1 cellular context compared by ENCODE assay signal in the genomic region with DNA sequence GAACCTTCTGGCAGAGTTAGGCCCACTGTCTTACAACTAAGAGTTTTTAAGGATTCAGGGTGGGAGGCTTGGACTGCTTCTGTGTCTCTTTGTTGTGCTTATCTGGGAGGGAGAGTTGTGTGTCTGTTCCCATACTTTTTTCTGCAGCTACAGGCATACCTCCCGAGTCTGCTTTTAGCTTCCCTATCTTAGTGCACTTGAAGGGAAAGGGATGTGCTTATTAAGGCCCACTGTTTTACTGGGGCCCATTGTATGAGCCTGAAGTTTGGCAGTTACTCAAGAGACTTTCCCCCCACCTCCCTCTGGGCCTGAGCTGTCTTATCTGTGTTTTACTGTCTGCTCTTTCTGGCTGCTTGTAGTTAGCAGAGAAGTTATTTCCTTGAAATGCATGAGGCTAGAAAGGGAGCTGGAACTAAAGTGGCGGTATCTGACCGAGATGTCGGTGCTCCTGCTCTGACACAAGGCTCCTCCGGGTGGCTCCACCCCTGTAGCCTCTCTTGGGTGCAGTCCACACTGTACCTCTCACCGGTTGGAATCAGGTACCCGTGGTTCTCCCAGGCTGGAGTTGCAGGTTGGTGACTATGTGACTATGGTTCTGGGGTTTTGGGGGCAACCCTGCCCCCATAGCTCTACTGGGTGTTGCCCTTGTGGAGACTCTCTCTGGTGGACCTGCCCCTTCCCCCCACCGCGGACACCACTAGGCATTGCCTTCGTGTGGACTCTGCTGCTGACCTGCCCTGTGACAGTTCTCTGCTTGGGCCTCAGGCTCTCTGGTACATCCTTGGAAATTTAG.
TF ChIP-seq lines count a peak whose summit lies in the region.

No MANE protein-coding gene starts in this region.

TF ChIP-seq in GM23338, 12 proteins besides CTCF, POLR2A, EP300 and RAD21 (continued from another document):
- TF ChIP-seq, protein P1, sequence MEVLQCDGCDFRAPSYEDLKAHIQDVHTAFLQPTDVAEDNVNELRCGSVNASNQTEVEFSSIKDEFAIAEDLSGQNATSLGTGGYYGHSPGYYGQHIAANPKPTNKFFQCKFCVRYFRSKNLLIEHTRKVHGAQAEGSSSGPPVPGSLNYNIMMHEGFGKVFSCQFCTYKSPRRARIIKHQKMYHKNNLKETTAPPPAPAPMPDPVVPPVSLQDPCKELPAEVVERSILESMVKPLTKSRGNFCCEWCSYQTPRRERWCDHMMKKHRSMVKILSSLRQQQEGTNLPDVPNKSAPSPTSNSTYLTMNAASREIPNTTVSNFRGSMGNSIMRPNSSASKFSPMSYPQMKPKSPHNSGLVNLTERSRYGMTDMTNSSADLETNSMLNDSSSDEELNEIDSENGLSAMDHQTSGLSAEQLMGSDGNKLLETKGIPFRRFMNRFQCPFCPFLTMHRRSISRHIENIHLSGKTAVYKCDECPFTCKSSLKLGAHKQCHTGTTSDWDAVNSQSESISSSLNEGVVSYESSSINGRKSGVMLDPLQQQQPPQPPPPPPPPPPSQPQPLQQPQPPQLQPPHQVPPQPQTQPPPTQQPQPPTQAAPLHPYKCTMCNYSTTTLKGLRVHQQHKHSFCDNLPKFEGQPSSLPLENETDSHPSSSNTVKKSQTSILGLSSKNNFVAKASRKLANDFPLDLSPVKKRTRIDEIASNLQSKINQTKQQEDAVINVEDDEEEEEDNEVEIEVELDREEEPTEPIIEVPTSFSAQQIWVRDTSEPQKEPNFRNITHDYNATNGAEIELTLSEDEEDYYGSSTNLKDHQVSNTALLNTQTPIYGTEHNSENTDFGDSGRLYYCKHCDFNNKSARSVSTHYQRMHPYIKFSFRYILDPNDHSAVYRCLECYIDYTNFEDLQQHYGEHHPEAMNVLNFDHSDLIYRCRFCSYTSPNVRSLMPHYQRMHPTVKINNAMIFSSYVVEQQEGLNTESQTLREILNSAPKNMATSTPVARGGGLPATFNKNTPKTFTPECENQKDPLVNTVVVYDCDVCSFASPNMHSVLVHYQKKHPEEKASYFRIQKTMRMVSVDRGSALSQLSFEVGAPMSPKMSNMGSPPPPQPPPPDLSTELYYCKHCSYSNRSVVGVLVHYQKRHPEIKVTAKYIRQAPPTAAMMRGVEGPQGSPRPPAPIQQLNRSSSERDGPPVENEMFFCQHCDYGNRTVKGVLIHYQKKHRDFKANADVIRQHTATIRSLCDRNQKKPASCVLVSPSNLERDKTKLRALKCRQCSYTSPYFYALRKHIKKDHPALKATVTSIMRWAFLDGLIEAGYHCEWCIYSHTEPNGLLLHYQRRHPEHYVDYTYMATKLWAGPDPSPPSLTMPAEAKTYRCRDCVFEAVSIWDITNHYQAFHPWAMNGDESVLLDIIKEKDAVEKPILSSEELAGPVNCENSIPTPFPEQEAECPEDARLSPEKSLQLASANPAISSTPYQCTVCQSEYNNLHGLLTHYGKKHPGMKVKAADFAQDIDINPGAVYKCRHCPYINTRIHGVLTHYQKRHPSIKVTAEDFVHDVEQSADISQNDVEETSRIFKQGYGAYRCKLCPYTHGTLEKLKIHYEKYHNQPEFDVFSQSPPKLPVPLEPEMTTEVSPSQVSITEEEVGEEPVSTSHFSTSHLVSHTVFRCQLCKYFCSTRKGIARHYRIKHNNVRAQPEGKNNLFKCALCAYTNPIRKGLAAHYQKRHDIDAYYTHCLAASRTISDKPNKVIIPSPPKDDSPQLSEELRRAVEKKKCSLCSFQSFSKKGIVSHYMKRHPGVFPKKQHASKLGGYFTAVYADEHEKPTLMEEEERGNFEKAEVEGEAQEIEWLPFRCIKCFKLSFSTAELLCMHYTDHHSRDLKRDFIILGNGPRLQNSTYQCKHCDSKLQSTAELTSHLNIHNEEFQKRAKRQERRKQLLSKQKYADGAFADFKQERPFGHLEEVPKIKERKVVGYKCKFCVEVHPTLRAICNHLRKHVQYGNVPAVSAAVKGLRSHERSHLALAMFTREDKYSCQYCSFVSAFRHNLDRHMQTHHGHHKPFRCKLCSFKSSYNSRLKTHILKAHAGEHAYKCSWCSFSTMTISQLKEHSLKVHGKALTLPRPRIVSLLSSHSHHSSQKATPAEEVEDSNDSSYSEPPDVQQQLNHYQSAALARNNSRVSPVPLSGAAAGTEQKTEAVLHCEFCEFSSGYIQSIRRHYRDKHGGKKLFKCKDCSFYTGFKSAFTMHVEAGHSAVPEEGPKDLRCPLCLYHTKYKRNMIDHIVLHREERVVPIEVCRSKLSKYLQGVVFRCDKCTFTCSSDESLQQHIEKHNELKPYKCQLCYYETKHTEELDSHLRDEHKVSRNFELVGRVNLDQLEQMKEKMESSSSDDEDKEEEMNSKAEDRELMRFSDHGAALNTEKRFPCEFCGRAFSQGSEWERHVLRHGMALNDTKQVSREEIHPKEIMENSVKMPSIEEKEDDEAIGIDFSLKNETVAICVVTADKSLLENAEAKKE (CRISPR knock-in tag; IDR thresholded peaks at IDR 0.05), result no peak
- TF ChIP-seq, protein P2, sequence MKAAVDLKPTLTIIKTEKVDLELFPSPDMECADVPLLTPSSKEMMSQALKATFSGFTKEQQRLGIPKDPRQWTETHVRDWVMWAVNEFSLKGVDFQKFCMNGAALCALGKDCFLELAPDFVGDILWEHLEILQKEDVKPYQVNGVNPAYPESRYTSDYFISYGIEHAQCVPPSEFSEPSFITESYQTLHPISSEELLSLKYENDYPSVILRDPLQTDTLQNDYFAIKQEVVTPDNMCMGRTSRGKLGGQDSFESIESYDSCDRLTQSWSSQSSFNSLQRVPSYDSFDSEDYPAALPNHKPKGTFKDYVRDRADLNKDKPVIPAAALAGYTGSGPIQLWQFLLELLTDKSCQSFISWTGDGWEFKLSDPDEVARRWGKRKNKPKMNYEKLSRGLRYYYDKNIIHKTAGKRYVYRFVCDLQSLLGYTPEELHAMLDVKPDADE (IDR thresholded peaks at IDR 0.05), result no peak
- TF ChIP-seq POLR2AphosphoS5 (IDR thresholded peaks at IDR 0.05; ENCODE audit: low read depth) (no peak), CREB1 (CRISPR knock-in tag; IDR thresholded peaks at IDR 0.05; ENCODE audit: low read depth) (no peak), STAT1 (IDR thresholded peaks at IDR 0.05; ENCODE audit: unreplicated experiment) (no peak), ZNF114 (CRISPR knock-in tag; IDR thresholded peaks at IDR 0.05) (no peak), EZH2 (IDR thresholded peaks at IDR 0.05; ENCODE audit: low read depth, unreplicated experiment) (no peak), NANOG (IDR thresholded peaks at IDR 0.05; ENCODE audit: borderline replicate concordance) (no peak)
